11 cellular contexts compared by ENCODE assay signal in genomic region chr22:31179345-31179744, GRCh38. TPM values are rescaled to one million over a fixed set of nuclear protein-coding genes. Genes with fewer than 3 reads are reported as not detected.
DNase-seq lines count a peak whose midpoint lies in the region; TF ChIP-seq lines count a peak whose summit lies in the region.
"Had no signal": no experiment of that assay in that cellular context is flagged by ENCODE, and none has a peak within 500 bp of the region (broad histone marks: within the 10 kb centered on the region; RNA-seq: fewer than 3 reads in every experiment).

No MANE protein-coding gene starts in this region.

- peaks cover 15% of the 10 kb centered on the region for H3K4me1 Mint-ChIP-seq in activated CD4-positive, alpha-beta memory T cell treated with anti-CD3 and anti-CD28 coated beads for 36 hours (ENCODE audit: low read depth)
- no peaks in the 10 kb centered on the region for H3K4me1 Mint-ChIP-seq in activated CD4-positive, alpha-beta memory T cell treated with anti-CD3 and anti-CD28 coated beads, Interleukin-2, amount 10 ng/mL, durations not matched to agents 7 days and 5 days

- peaks cover 2% of the 10 kb centered on the region for H3K36me3 ChIP-seq in brain microvascular endothelial cell (replicated peaks)

- H3K27me3 Mint-ChIP-seq in activated CD4-positive, alpha-beta memory T cell treated with anti-CD3 and anti-CD28 coated beads for 36 hours: no peaks in the 10 kb centered on the region
- no peaks in the 10 kb centered on the region for H3K27me3 Mint-ChIP-seq in activated CD4-positive, alpha-beta memory T cell treated with anti-CD3 and anti-CD28 coated beads, Interleukin-2, amount 10 ng/mL, durations not matched to agents 7 days and 5 days

- no peak overlapping the region for H3K4me3 Mint-ChIP-seq in activated CD4-positive, alpha-beta memory T cell treated with anti-CD3 and anti-CD28 coated beads for 36 hours
- no peak overlapping the region for H3K4me3 Mint-ChIP-seq in activated CD4-positive, alpha-beta memory T cell treated with anti-CD3 and anti-CD28 coated beads, Interleukin-2, amount 10 ng/mL, durations not matched to agents 7 days and 5 days
- H3K4me3 Mint-ChIP-seq: CD8-positive, alpha-beta T cell; T-helper 1 cell treated with Interleukin-12 subunit alpha and Interleukin-12 subunit beta and Interleukin-4 antibody, amounts not matched to agents 30 μg/mL and 1 μg/mL, for 36 hours had no signal

- no peak for TF ChIP-seq CTCF in RWPE1 (conservative IDR thresholded peaks at IDR 0.05; ENCODE audit: low read depth)
- no peak for TF ChIP-seq CTCF in brain microvascular endothelial cell (IDR thresholded peaks at IDR 0.05; ENCODE audit: low read depth, low read length, missing control alignments)

- intact Hi-C loops in activated CD4-positive, alpha-beta memory T cell treated with anti-CD3 and anti-CD28 coated beads for 36 hours (cut with micrococcal nuclease): no loop called here

- H3K4me3 ChIP-seq in brain microvascular endothelial cell (ENCODE audit: low read depth, low read length): no peak overlapping the region

- H3K9me3 Mint-ChIP-seq in activated CD4-positive, alpha-beta memory T cell treated with anti-CD3 and anti-CD28 coated beads for 36 hours: peaks cover 2% of the 10 kb centered on the region
- H3K9me3 Mint-ChIP-seq in activated CD4-positive, alpha-beta memory T cell treated with anti-CD3 and anti-CD28 coated beads, Interleukin-2, amount 10 ng/mL, durations not matched to agents 7 days and 5 days: no peaks in the 10 kb centered on the region

- no peaks in the 10 kb centered on the region for H3K27me3 ChIP-seq in brain microvascular endothelial cell (replicated peaks)

- in situ Hi-C loops in brain microvascular endothelial cell (cut with HindIII; ENCODE audit: low pct_ligation_motif_present, low sequenced_read_pairs): no loop called here

- H3K27ac ChIP-seq in RWPE1: peak overlapping the region; percentile 87
- no peak overlapping the region for H3K27ac ChIP-seq in brain microvascular endothelial cell

- H3K27ac Mint-ChIP-seq in activated CD4-positive, alpha-beta memory T cell treated with anti-CD3 and anti-CD28 coated beads for 36 hours: no peak overlapping the region
- no peak overlapping the region for H3K27ac Mint-ChIP-seq in activated CD4-positive, alpha-beta memory T cell treated with anti-CD3 and anti-CD28 coated beads, Interleukin-2, amount 10 ng/mL, durations not matched to agents 7 days and 5 days
- H3K27ac Mint-ChIP-seq: CD8-positive, alpha-beta T cell; T-helper 1 cell treated with Interleukin-12 subunit alpha and Interleukin-12 subunit beta and Interleukin-4 antibody, amounts not matched to agents 30 μg/mL and 1 μg/mL, for 36 hours had no signal

- CTCF ChIA-PET in activated CD4-positive, alpha-beta memory T cell treated with anti-CD3 and anti-CD28 coated beads for 36 hours (lab: Charles Lee): interaction anchor here (0.9 to 1.3 kb wide), 3 partner anchors 9 to 33 kb away, joined by 3 to 5 read pairs (median 3); partner anchors contain the start of gene LIMK2
- CTCF ChIA-PET in activated CD4-positive, alpha-beta memory T cell treated with anti-CD3 and anti-CD28 coated beads, Interleukin-2, amount 10 ng/mL, durations not matched to agents 7 days and 5 days (lab: Charles Lee): no interaction called here
- CTCF ChIA-PET in RWPE1 (lab: Yijun Ruan, JAX): interaction anchor here (0.6 kb wide), 1 partner anchor 28 kb away, joined by 3 read pairs; no protein-coding TSS in a partner anchor

- peaks cover 10% of the 10 kb centered on the region for H3K36me3 Mint-ChIP-seq in activated CD4-positive, alpha-beta memory T cell treated with anti-CD3 and anti-CD28 coated beads for 36 hours
- H3K36me3 Mint-ChIP-seq in activated CD4-positive, alpha-beta memory T cell treated with anti-CD3 and anti-CD28 coated beads, Interleukin-2, amount 10 ng/mL, durations not matched to agents 7 days and 5 days (ENCODE audit: low read depth): peaks cover 9% of the 10 kb centered on the region

- POLR2A ChIA-PET in activated CD4-positive, alpha-beta memory T cell treated with anti-CD3 and anti-CD28 coated beads for 36 hours (lab: Charles Lee): interaction anchor here (0.5 kb wide), 1 partner anchor 72 kb away, joined by 7 read pairs; no protein-coding TSS in a partner anchor
- POLR2A ChIA-PET in activated CD4-positive, alpha-beta memory T cell treated with anti-CD3 and anti-CD28 coated beads, Interleukin-2, amount 10 ng/mL, durations not matched to agents 7 days and 5 days (lab: Charles Lee): interaction anchor here (1.3 kb wide), 1 partner anchor 76 kb away, joined by 3 read pairs; no protein-coding TSS in a partner anchor
- POLR2A ChIA-PET in RWPE1 (lab: Yijun Ruan, JAX; ENCODE audit: low non-redundant PET): no interaction called here

- DNase-seq in activated CD4-positive, alpha-beta memory T cell treated with anti-CD3 and anti-CD28 coated beads for 36 hours: peak; percentile 13
- no peak for DNase-seq in activated CD4-positive, alpha-beta memory T cell treated with anti-CD3 and anti-CD28 coated beads, Interleukin-2, amount 10 ng/mL, durations not matched to agents 7 days and 5 days
- peak; percentile 63 for DNase-seq in RWPE1 (ENCODE audit: low spot score)
- peak; percentile 42 for DNase-seq in iPS-NIHi11 (ENCODE audit: low spot score)
- DNase-seq in ureter (ENCODE audit: low spot score): peak; percentile 67
- no peak for DNase-seq in brain microvascular endothelial cell
- DNase-seq in NCI-H226: no peak
- DNase-seq in AML-193 (lab: John Stamatoyannopoulos, UW): no peak
- DNase-seq: activated gamma-delta T cell treated with Interleukin-2 at 50 U/mL for 16 hours; CD8-positive, alpha-beta T cell had no signal

RNA-seq across cellular contexts. Expression of gene RNF185, which starts 19.4 kb away (rescaled TPM):
- 10 to 100 TPM; 17.9 to 21.6 TPM for total RNA-seq in activated CD4-positive, alpha-beta memory T cell treated with anti-CD3 and anti-CD28 coated beads for 36 hours
- 10 to 100 TPM; 21.4 to 21.7 TPM for total RNA-seq in activated CD4-positive, alpha-beta memory T cell treated with anti-CD3 and anti-CD28 coated beads, Interleukin-2, amount 10 ng/mL, durations not matched to agents 7 days and 5 days
- total RNA-seq in ureter: 34.1 TPM

RNA-seq across cellular contexts. Expression of gene LIMK2, which starts 32.8 kb away (rescaled TPM):
- total RNA-seq in activated CD4-positive, alpha-beta memory T cell treated with anti-CD3 and anti-CD28 coated beads for 36 hours: 10 to 100 TPM; 42.0 to 44.7 TPM
- total RNA-seq in activated CD4-positive, alpha-beta memory T cell treated with anti-CD3 and anti-CD28 coated beads, Interleukin-2, amount 10 ng/mL, durations not matched to agents 7 days and 5 days: 10 to 100 TPM; 44.0 to 46.4 TPM
- 85.4 TPM for total RNA-seq in ureter

RNA-seq across cellular contexts. Expression of gene PLA2G3, which starts 39.0 kb away (rescaled TPM):
- total RNA-seq in activated CD4-positive, alpha-beta memory T cell treated with anti-CD3 and anti-CD28 coated beads for 36 hours: not detected
- total RNA-seq in activated CD4-positive, alpha-beta memory T cell treated with anti-CD3 and anti-CD28 coated beads, Interleukin-2, amount 10 ng/mL, durations not matched to agents 7 days and 5 days: not detected
- total RNA-seq in ureter: not detected
- total RNA-seq: CD8-positive, alpha-beta T cell had no signal

RNA-seq across cellular contexts. Expression of gene INPP5J, which starts 56.6 kb away (rescaled TPM):
- total RNA-seq in activated CD4-positive, alpha-beta memory T cell treated with anti-CD3 and anti-CD28 coated beads for 36 hours: under 1 TPM in 1 of 2 experiments, not detected in 1; 0.14 TPM
- total RNA-seq in activated CD4-positive, alpha-beta memory T cell treated with anti-CD3 and anti-CD28 coated beads, Interleukin-2, amount 10 ng/mL, durations not matched to agents 7 days and 5 days: not detected
- 4.8 TPM for total RNA-seq in ureter

Comparison
In these comparisons a context has a peak if more than half of its experiments do, and no peak if none do; other contexts are left out.
1. DNase-seq: peak in activated CD4-positive, alpha-beta memory T cell treated with anti-CD3 and anti-CD28 coated beads for 36 hours (single experiment), RWPE1 (single experiment), iPS-NIHi11 (single experiment) and ureter (single experiment); none in activated CD4-positive, alpha-beta memory T cell treated with anti-CD3 and anti-CD28 coated beads, Interleukin-2, amount 10 ng/mL, durations not matched to agents 7 days and 5 days (single experiment), brain microvascular endothelial cell (single experiment), NCI-H226 (single experiment) and AML-193 (0 of 2).